Comparison of ENCODE assay signal across 1 cellular context in the genomic region with DNA sequence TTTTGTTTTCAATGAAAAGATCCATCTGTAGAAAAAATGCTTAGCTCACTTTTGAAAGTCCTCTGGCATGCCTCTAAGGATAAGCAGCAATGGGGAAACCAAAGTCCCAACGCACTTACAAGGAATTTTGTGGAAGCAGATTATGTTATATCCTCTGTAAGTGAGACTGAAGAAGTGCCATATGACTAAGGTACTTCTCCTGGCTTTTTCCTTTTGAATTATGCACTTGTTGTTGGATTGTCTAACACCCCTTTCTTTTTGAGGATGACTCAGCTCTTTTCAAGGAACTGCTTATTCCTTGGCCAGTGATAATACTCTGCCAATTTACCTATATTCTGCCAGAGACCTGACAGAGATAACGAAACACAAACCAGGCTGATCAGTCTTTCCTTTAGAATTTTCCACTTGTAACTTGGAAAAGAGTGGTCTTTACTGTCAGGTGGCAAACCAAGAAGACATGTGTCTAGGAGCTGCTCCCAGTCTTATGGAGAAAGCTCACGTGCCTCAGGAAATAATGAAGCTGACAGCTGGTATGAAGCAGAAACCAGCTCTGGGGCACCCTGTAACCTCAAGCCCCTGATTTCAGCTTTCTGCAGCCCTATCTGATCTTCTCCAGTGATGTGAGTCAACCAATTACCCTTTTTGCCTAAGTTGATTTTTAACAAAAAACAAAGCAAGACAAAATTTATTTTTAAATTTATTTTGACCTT.
TF ChIP-seq lines count a peak whose summit lies in the region.

No MANE protein-coding gene starts in this region.

TF ChIP-seq in H1, 55 proteins besides CTCF, POLR2A, EP300 and RAD21:
- peak; percentile 54 for TF ChIP-seq BACH1 (IDR thresholded peaks at IDR 0.05; ENCODE audit: low read length)
- no peak for TF ChIP-seq PHF8 (conservative IDR thresholded peaks at IDR 0.05; ENCODE audit: low read depth, low read length)
